ENCODE assay signal across 7 cellular contexts in genomic region chr11:126687477-126687876, GRCh38.
"Had no signal": no experiment of that assay in that cellular context is flagged by ENCODE, and none has a peak within 500 bp of the region (broad histone marks: within the 10 kb centered on the region; RNA-seq: fewer than 3 reads in every experiment).

No MANE protein-coding gene starts in this region.

- ATAC-seq: K562 had no signal

- H2AFZ ChIP-seq: GM23248 had no signal

- H3K4me3 ChIP-seq: GM23248, K562 had no signal

- H3K9ac ChIP-seq: GM23248 had no signal

- H3K9me3 Mint-ChIP-seq: H9 had no signal

- H3K4me3 Mint-ChIP-seq: H9 had no signal

- DNase-seq: GM23248, H9, HCEC 1CT, IMR-90, KG1 had no signal

- H3K27ac ChIP-seq: GM23248, HL-60 had no signal
